In the genomic region with DNA sequence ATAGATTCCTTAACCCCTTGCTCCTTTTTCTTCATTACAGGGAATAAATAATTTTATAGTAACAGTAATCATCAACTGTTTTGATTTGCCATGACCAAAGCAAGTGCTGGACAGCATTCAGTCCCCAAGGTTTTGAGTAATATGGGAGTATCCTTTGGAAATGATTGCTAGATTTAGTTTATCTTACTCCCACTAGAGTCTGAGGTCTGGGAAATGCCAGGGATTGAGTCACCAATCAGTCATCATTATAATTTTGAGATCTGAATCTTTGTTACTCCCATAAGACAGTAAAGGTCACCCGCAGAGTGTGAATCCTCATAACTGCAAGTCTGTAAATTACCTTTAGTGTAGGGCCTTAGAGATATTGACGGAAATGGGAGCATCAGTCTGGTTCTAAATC, we compare ENCODE assay signal across 18 cellular contexts.
DNase-seq lines count a peak whose midpoint lies in the region; FAIRE-seq and TF ChIP-seq lines count a peak whose summit lies in the region.
"Had no signal": no experiment of that assay in that cellular context is flagged by ENCODE, and none has a peak within 500 bp of the region (broad histone marks: within the 10 kb centered on the region; RNA-seq: fewer than 3 reads in every experiment).

No MANE protein-coding gene starts in this region.

- FAIRE-seq in D721Med (lab: Jason Lieb, UNC), result no peak
- FAIRE-seq: GM12878 had no signal

- no peak overlapping the region for H3K4me3 ChIP-seq in skeletal muscle cell (ENCODE audit: low read depth, low read length)
- H3K4me3 ChIP-seq: body of pancreas, GM12878 had no signal

- no peak for TF ChIP-seq CTCF in D721Med (IDR thresholded peaks at IDR 0.05; ENCODE audit: insufficient read depth, missing control alignments)

- peak; percentile 56 for DNase-seq in HT1080 (ENCODE audit: low read depth)
- DNase-seq in T1000 (lab: John Stamatoyannopoulos, UW), result peak; percentile 2
- peak; percentile 75 for DNase-seq in fibroblast of peridontal ligament (ENCODE audit: extremely low read depth)
- DNase-seq in skeletal muscle cell (ENCODE audit: low read depth), result peak; percentile 28
- DNase-seq in DMS79 (lab: John Stamatoyannopoulos, UW), result no peak
- no peak for DNase-seq in D721Med (ENCODE audit: insufficient read length, low spot score)
- DNase-seq in dedifferentiated amniotic fluid mesenchymal stem cell (ENCODE audit: extremely low spot score), result no peak
- no peak for DNase-seq in NCI-H2081 treated with DMSO at 0.1 percent for 48 hours (lab: John Stamatoyannopoulos, UW)
- DNase-seq: activated CD4-positive, alpha-beta T cell treated with anti-CD3 and anti-CD28 coated beads for 48 hours; body of pancreas; CD4-positive, alpha-beta T cell; effector memory CD4-positive, alpha-beta T cell; head of caudate nucleus; naive thymus-derived CD8-positive, alpha-beta T cell; NCI-H774; right cardiac atrium; stimulated activated naive CD8-positive, alpha-beta T cell treated with anti-CD3 and anti-CD28 coated beads, Interleukin-15, amount 100 ng/mL, for 72 hours had no signal

Comparison
In these comparisons a context has a peak if more than half of its experiments do, and no peak if none do; other contexts are left out.
1. DNase-seq: peak in HT1080 (single experiment), T1000 (single experiment), fibroblast of peridontal ligament (single experiment) and skeletal muscle cell (single experiment); none in DMS79 (single experiment), D721Med (single experiment), dedifferentiated amniotic fluid mesenchymal stem cell (single experiment) and NCI-H2081 treated with DMSO at 0.1 percent for 48 hours (single experiment).